Comparison of ENCODE assay signal across 15 cellular contexts in the genomic region with DNA sequence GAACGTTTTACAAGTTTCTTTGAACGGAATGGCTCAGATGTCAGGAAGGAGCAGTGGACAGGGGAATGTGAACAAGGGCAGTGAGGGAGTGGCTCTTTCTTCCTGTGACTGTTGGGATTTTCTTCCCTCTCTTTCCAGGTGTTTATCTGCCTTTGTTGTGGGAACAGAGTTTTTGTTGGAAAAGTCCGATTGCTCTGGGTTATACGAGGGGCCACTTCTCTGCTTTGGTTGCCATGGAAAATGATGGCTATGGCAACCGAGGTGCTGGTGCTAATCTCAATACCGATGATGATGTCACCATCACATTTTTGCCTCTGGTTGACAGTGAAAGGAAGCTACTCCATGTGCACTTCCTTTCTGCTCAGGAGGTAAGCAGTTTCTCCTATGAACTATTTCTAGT. TPM values are rescaled to one million over a fixed set of nuclear protein-coding genes. Genes with fewer than 3 reads are reported as not detected.
A peak's percentile ranks its signal among the peaks of the same experiment; 100 is the strongest.
DNase-seq lines count a peak whose midpoint lies in the region; ATAC-seq, FAIRE-seq and TF ChIP-seq lines count a peak whose summit lies in the region.
"Had no signal": no experiment of that assay in that cellular context is flagged by ENCODE, and none has a peak within 500 bp of the region (broad histone marks: within the 10 kb centered on the region; RNA-seq: fewer than 3 reads in every experiment).

No MANE protein-coding gene starts in this region.

- peaks cover 0 to 11% of the 10 kb centered on the region in 2 donors for H3K36me3 Mint-ChIP-seq in activated naive CD4-positive, alpha-beta T cell treated with anti-CD3 and anti-CD28 coated beads, Interleukin-2, amount 50 U/mL, for 72 hours

- H3K9ac ChIP-seq in liver (ENCODE audit: low read depth in 1 of 2, low read length in 2 of 2) = peak overlapping the region in 1 of 2 donors; percentile 32

- H3K27me3 ChIP-seq in cardiac muscle cell (no peaks in the 10 kb centered on the region), bronchial epithelial cell (ENCODE audit: control insufficient read depth, insufficient read depth, low read length) (no peaks in the 10 kb centered on the region), liver (ENCODE audit: control insufficient read depth in 4 of 4, insufficient read depth in 4 of 4, low read length in 3 of 4) (no peaks in the 10 kb centered on the region), A673 (replicated peaks; ENCODE audit: insufficient read depth, low read depth, low read length, poor library complexity) (no peaks in the 10 kb centered on the region)
- H3K27me3 ChIP-seq: esophagus squamous epithelium, Peyer's patch had no signal

- ATAC-seq in GM19035 (IDR thresholded peaks at IDR 0.05; ENCODE audit: unreplicated experiment) = no peak
- ATAC-seq in activated naive CD4-positive, alpha-beta T cell treated with anti-CD3 and anti-CD28 coated beads, Interleukin-2, amount 50 U/mL, for 72 hours = no peak

- BruUV-seq in A673 (replicated peaks; lab: Mats Ljungman, UMichigan) = no TSS peak

- CTCF ChIA-PET in A673 (lab: Charles Lee) = no interaction called here

- DNase-seq in cardiac muscle cell (ENCODE audit: low read depth in 1 of 2, low spot score in 1 of 2) = peak in 1 of 2 donors; percentile 35
- no peak for DNase-seq in cardiac septum (ENCODE audit: low spot score)
- no peak for DNase-seq in bronchial epithelial cell (ENCODE audit: low read depth)
- no peak for DNase-seq in A673 (ENCODE audit: low spot score)
- no peak for DNase-seq in cortex of kidney (lab: John Stamatoyannopoulos, UW)
- no peak for DNase-seq in activated naive CD4-positive, alpha-beta T cell treated with anti-CD3 and anti-CD28 coated beads, Interleukin-2, amount 50 U/mL, for 72 hours (ENCODE audit: low spot score in 2 of 2)
- DNase-seq: activated CD4-positive, alpha-beta T cell treated with anti-CD3 and anti-CD28 coated beads for 1 hour; esophagus squamous epithelium; Peyer's patch; psoas muscle; stimulated activated CD4-positive, alpha-beta T cell treated with anti-CD3 and anti-CD28 coated beads, Interleukin-2, amount 100 ng/mL, for 24 hours; T-helper 1 cell had no signal

- H3K4me3 ChIP-seq in cardiac muscle cell = no peak overlapping the region
- H3K4me3 ChIP-seq in bronchial epithelial cell (ENCODE audit: low read depth, low read length) = no peak overlapping the region
- no peak overlapping the region for H3K4me3 ChIP-seq in liver (ENCODE audit: low read depth in 1 of 3, low read length in 3 of 3)
- H3K4me3 ChIP-seq in A673 (ENCODE audit: low read depth, low read length, poor library complexity, severe bottlenecking) = no peak overlapping the region
- H3K4me3 ChIP-seq: esophagus squamous epithelium, Peyer's patch, psoas muscle had no signal

- POLR2A ChIA-PET in A673 (lab: Charles Lee; ENCODE audit: low non-redundant PET) = no interaction called here

- TF ChIP-seq CTCF in cardiac muscle cell (IDR thresholded peaks at IDR 0.05; ENCODE audit: low read depth, low read length) (no peak), bronchial epithelial cell (IDR thresholded peaks at IDR 0.05; ENCODE audit: insufficient read depth, low read length, severe bottlenecking) (no peak), liver (IDR thresholded peaks at IDR 0.05; ENCODE audit: low read depth, low read length, missing input control) (no peak), A673 (conservative IDR thresholded peaks at IDR 0.05; ENCODE audit: low read depth, low read length) (no peak)

- intact Hi-C loops in cardiac septum (cut with DNase I) = loop anchor here (10.0 kb wide), 1 partner anchor 189 kb away; the partner anchor contains the start of gene EEF1AKMT2
- intact Hi-C loops in A673 (cut with micrococcal nuclease; ENCODE audit: unreplicated experiment) = no loop called here

- peaks cover 50% of the 10 kb centered on the region for H3K36me3 ChIP-seq in cardiac muscle cell
- peaks cover 3% of the 10 kb centered on the region for H3K36me3 ChIP-seq in bronchial epithelial cell (ENCODE audit: control insufficient read depth, insufficient read depth, low read length)
- peaks cover 0 to 23% (median 3%) of the 10 kb centered on the region in 4 donors for H3K36me3 ChIP-seq in liver (ENCODE audit: control insufficient read depth in 4 of 4, insufficient read depth in 3 of 4, low read depth in 1 of 4, low read length in 3 of 4)
- peaks cover 52% of the 10 kb centered on the region for H3K36me3 ChIP-seq in A673 (ENCODE audit: insufficient read depth, low read length, poor library complexity, severe bottlenecking)

- H3K9me3 ChIP-seq in cardiac muscle cell (ENCODE audit: low read depth) (no peaks in the 10 kb centered on the region), liver (ENCODE audit: control insufficient read depth in 4 of 4, low read length in 3 of 4) (no peaks in the 10 kb centered on the region), A673 (ENCODE audit: low read depth, low read length, poor library complexity, severe bottlenecking) (no peaks in the 10 kb centered on the region)
- H3K9me3 ChIP-seq: esophagus squamous epithelium, Peyer's patch, psoas muscle had no signal

- FAIRE-seq in bronchial epithelial cell (lab: Jason Lieb, UNC) = peak; percentile 68
- FAIRE-seq: urothelium cell line had no signal

- no peaks in the 10 kb centered on the region for H3K9me3 Mint-ChIP-seq in activated naive CD4-positive, alpha-beta T cell treated with anti-CD3 and anti-CD28 coated beads, Interleukin-2, amount 50 U/mL, for 72 hours

- H3K4me1 ChIP-seq in cardiac muscle cell (ENCODE audit: low read depth) (no peaks in the 10 kb centered on the region), liver (ENCODE audit: control insufficient read depth in 4 of 4, insufficient read depth in 4 of 4, low read length in 3 of 4) (peaks cover 7 to 52% (median 45%) of the 10 kb centered on the region in 4 donors), A673 (ENCODE audit: insufficient read depth, low read length, poor library complexity, severe bottlenecking) (no peaks in the 10 kb centered on the region)
- H3K4me1 ChIP-seq: esophagus squamous epithelium, Peyer's patch had no signal

- peak overlapping the region in 1 of 2 donors; percentile 5 for H3K27ac Mint-ChIP-seq in activated naive CD4-positive, alpha-beta T cell treated with anti-CD3 and anti-CD28 coated beads, Interleukin-2, amount 50 U/mL, for 72 hours

- TF ChIP-seq RAD21 in liver (IDR thresholded peaks at IDR 0.05) = no peak

- peak overlapping the region; percentile 55 for H3K27ac ChIP-seq in cardiac muscle cell
- peak overlapping the region; percentile 45 to 81 for H3K27ac ChIP-seq in liver (ENCODE audit: low read depth in 1 of 2, low read length in 2 of 2)
- no peak overlapping the region for H3K27ac ChIP-seq in A673 (ENCODE audit: low read depth, low read length, poor library complexity, severe bottlenecking)
- H3K27ac ChIP-seq: esophagus squamous epithelium, Peyer's patch, psoas muscle had no signal

- 63% methylated on average over 6 of the region's 6 CpGs for WGBS in liver

TF ChIP-seq in liver, 16 proteins besides CTCF, POLR2A, EP300 and RAD21:
- no peak for TF ChIP-seq SP1 (IDR thresholded peaks at IDR 0.05)
- TF ChIP-seq JUND (IDR thresholded peaks at IDR 0.05) = no peak

RNA-seq across cellular contexts. Expression of gene ZRANB1, which starts 41.4 kb away (rescaled TPM):
- total RNA-seq in cardiac muscle cell = 16.2 and 20.9 TPM in 2 replicates
- 11.0 and 16.2 TPM in 2 replicates for polyA plus RNA-seq in cardiac muscle cell
- 25.7 TPM for total RNA-seq in cardiac septum
- 26.5 and 29.5 TPM in 2 replicates for total RNA-seq in bronchial epithelial cell
- total RNA-seq in liver = 10 to 100 TPM; 21.2 to 32.5 TPM
- 1 to 10 TPM; 6.2 to 7.5 TPM for polyA plus RNA-seq in liver
- 22.1 and 22.6 TPM in 2 replicates for total RNA-seq in A673 (2021)
- total RNA-seq in activated naive CD4-positive, alpha-beta T cell treated with anti-CD3 and anti-CD28 coated beads, Interleukin-2, amount 50 U/mL, for 72 hours = 10 to 100 TPM; 10.4 to 12.3 TPM
